In the genomic region with DNA sequence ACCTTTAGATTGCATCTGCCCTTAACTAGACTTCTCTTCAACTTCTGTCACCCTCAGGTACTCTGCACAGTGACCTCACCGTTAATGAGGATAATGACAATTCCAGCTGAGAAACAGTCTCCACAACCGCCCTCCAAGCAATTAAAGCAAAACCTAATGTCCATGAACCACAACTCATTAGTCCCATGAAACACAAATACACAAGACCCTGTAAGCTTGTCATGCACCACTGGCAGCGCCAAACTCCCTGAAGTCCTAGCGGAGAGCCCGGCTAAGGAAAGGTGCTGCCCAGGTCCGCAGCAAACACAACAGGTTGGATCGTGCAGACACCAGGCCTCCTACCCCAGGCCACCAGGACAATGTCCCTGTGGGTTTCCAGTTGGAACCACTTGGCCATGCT, we compare ENCODE assay signal across 1 cellular context.
TF ChIP-seq lines count a peak whose summit lies in the region.

No MANE protein-coding gene starts in this region.

TF ChIP-seq in GM12878, 131 proteins besides CTCF, POLR2A, EP300 and RAD21:
- TF ChIP-seq YY1 (IDR thresholded peaks at IDR 0.05; ENCODE audit: low read depth, low read length): no peak
- TF ChIP-seq, protein P1, sequence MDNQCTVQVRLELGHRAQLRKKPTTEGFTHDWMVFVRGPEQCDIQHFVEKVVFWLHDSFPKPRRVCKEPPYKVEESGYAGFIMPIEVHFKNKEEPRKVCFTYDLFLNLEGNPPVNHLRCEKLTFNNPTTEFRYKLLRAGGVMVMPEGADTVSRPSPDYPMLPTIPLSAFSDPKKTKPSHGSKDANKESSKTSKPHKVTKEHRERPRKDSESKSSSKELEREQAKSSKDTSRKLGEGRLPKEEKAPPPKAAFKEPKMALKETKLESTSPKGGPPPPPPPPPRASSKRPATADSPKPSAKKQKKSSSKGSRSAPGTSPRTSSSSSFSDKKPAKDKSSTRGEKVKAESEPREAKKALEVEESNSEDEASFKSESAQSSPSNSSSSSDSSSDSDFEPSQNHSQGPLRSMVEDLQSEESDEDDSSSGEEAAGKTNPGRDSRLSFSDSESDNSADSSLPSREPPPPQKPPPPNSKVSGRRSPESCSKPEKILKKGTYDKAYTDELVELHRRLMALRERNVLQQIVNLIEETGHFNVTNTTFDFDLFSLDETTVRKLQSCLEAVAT (IDR thresholded peaks at IDR 0.05): peak; percentile 53; the same call in 1 of the 2 replicates
TF ChIP-seq in GM12878: peak in this region for 1.
